Comparison of ENCODE assay signal across 11 cellular contexts in the genomic region with DNA sequence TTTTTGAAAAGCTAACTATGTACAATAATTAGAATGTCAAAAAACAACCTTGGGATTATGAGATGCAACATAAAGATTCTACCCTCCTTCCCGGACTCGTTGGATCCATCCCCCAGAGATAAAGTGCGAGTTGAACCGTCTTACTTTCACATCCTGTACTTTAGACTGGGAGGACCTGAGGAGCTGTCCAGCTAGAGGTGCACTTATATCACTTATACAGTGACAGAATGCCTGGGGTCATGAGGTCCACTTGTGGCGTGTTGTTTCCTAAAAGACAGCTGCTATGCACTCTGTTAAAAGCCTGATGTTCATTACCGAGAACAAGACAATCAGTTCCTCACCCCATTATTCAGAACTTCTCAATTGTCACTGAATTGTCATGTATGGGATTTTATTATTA. TPM values are rescaled to one million over a fixed set of nuclear protein-coding genes. Genes with fewer than 3 reads are reported as not detected.
DNase-seq lines count a peak whose midpoint lies in the region; ATAC-seq and TF ChIP-seq lines count a peak whose summit lies in the region.
"Had no signal": no experiment of that assay in that cellular context is flagged by ENCODE, and none has a peak within 500 bp of the region (broad histone marks: within the 10 kb centered on the region; RNA-seq: fewer than 3 reads in every experiment).

No MANE protein-coding gene starts in this region.

- CTCF ChIA-PET in activated CD4-positive, alpha-beta memory T cell treated with anti-CD3 and anti-CD28 coated beads for 36 hours (lab: Charles Lee), result interaction anchor here (0.6 to 6.0 kb wide), 8 partner anchors 15 to 534 kb away, joined by 3 to 208 read pairs (median 4); no protein-coding TSS in a partner anchor

- H3K9me3 Mint-ChIP-seq in activated CD4-positive, alpha-beta memory T cell treated with anti-CD3 and anti-CD28 coated beads for 36 hours, result no peaks in the 10 kb centered on the region

- no peak for TF ChIP-seq POLR2A in upper lobe of left lung (IDR thresholded peaks at IDR 0.05)

- H3K4me1 Mint-ChIP-seq in activated CD4-positive, alpha-beta memory T cell treated with anti-CD3 and anti-CD28 coated beads for 36 hours (ENCODE audit: low read depth), result peaks cover 33% of the 10 kb centered on the region

- peak overlapping the region; percentile 86 for H3K4me3 Mint-ChIP-seq in activated CD4-positive, alpha-beta memory T cell treated with anti-CD3 and anti-CD28 coated beads for 36 hours

- peaks cover 6% of the 10 kb centered on the region for H3K36me3 Mint-ChIP-seq in activated CD4-positive, alpha-beta memory T cell treated with anti-CD3 and anti-CD28 coated beads for 36 hours

- H3K36me3 ChIP-seq in lung (ENCODE audit: control insufficient read depth in 2 of 2, insufficient read depth in 2 of 2, low read length in 2 of 2) (peaks cover 0 to 4% of the 10 kb centered on the region in 2 donors), upper lobe of left lung (no peaks in the 10 kb centered on the region)

- H3K27ac ChIP-seq in right cardiac atrium (ENCODE audit: low read length) (peak overlapping the region; percentile 90), lung (ENCODE audit: low read depth in 1 of 2, low read length in 1 of 2) (no peak overlapping the region), upper lobe of left lung (peak overlapping the region in 3 of 4 donors; percentile 95 to 99 (median 99))

- POLR2A ChIA-PET in activated CD4-positive, alpha-beta memory T cell treated with anti-CD3 and anti-CD28 coated beads for 36 hours (lab: Charles Lee), result interaction anchor here (1.1 to 1.4 kb wide), 2 partner anchors 9 to 25 kb away, joined by 3 to 6 read pairs; partner anchors contain the start of gene PCNA

- intact Hi-C loops in right cardiac atrium (cut with DNase I), result loop anchor here in 2 of 4 donors (5.0 kb wide), 2 partner anchors 43 to 63 kb away; no protein-coding TSS in a partner anchor
- intact Hi-C loops in left ventricle myocardium superior (cut with micrococcal nuclease), result loop anchor here (5.0 kb wide), 1 partner anchor 63 kb away; no protein-coding TSS in a partner anchor
- intact Hi-C loops in activated CD4-positive, alpha-beta memory T cell treated with anti-CD3 and anti-CD28 coated beads for 36 hours (cut with micrococcal nuclease), result loop anchor here (5.0 to 10.0 kb wide), 3 partner anchors 317 to 716 kb away; no protein-coding TSS in a partner anchor

- peaks cover 4% of the 10 kb centered on the region for H3K4me1 ChIP-seq in right cardiac atrium (ENCODE audit: control insufficient read depth, insufficient read depth, low read length)
- H3K4me1 ChIP-seq in lung (ENCODE audit: control insufficient read depth in 2 of 2, insufficient read depth in 2 of 2, low read length in 2 of 2), result peaks cover 2 to 11% of the 10 kb centered on the region in 2 donors
- H3K4me1 ChIP-seq in upper lobe of left lung, result peaks cover 22 to 51% (median 40%) of the 10 kb centered on the region in 4 donors

- H3K9me3 ChIP-seq in right cardiac atrium (ENCODE audit: control insufficient read depth, low read length), result no peaks in the 10 kb centered on the region
- H3K9me3 ChIP-seq in lung (ENCODE audit: control insufficient read depth in 2 of 2, insufficient read depth in 1 of 2, low read length in 1 of 2), result no peaks in the 10 kb centered on the region
- no peaks in the 10 kb centered on the region for H3K9me3 ChIP-seq in upper lobe of left lung

- no peak overlapping the region for H3K4me3 ChIP-seq in right cardiac atrium (ENCODE audit: low read length)
- peak overlapping the region; percentile 4 for H3K4me3 ChIP-seq in lung
- no peak overlapping the region for H3K4me3 ChIP-seq in upper lobe of left lung

- no peaks in the 10 kb centered on the region for H3K27me3 Mint-ChIP-seq in activated CD4-positive, alpha-beta memory T cell treated with anti-CD3 and anti-CD28 coated beads for 36 hours

- TF ChIP-seq CTCF in lung (IDR thresholded peaks at IDR 0.05; ENCODE audit: control extremely low read depth, extremely low read depth) (no peak), upper lobe of left lung (IDR thresholded peaks at IDR 0.05) (no peak)

- peak overlapping the region; percentile 90 for H3K27ac Mint-ChIP-seq in activated CD4-positive, alpha-beta memory T cell treated with anti-CD3 and anti-CD28 coated beads for 36 hours

- DNase-seq in right cardiac atrium (no peak), left ventricle myocardium superior (no peak), lung (ENCODE audit: low spot score) (no peak), upper lobe of left lung (no peak)
- DNase-seq in activated CD4-positive, alpha-beta memory T cell treated with anti-CD3 and anti-CD28 coated beads for 36 hours, result no peak
- DNase-seq in stimulated activated CD4-positive, alpha-beta T cell treated with anti-CD3 and anti-CD28 coated beads, Interleukin-4, amount 100 ng/mL, for 4 hours, result no peak
- no peak for DNase-seq in stimulated activated CD4-positive, alpha-beta T cell treated with anti-CD3 and anti-CD28 coated beads, Interleukin-2, amount 100 ng/mL, for 24 hours
- DNase-seq: COR-L47, erythroblast, NCI-H82 had no signal

- no peaks in the 10 kb centered on the region for H3K27me3 ChIP-seq in right cardiac atrium (ENCODE audit: control insufficient read depth, insufficient read depth)
- H3K27me3 ChIP-seq in lung (ENCODE audit: control insufficient read depth, insufficient read depth), result no peaks in the 10 kb centered on the region
- no peaks in the 10 kb centered on the region for H3K27me3 ChIP-seq in upper lobe of left lung

- 36% methylated on average over 6 of the region's 6 CpGs for WGBS in right cardiac atrium
- 63 to 81% methylated on average over 6 of the region's 6 CpGs for WGBS in lung, 2 donors
- WGBS in upper lobe of left lung, 2 donors, result 56 to 68% methylated on average over 6 of the region's 6 CpGs

- TF ChIP-seq EP300 in upper lobe of left lung (IDR thresholded peaks at IDR 0.05), result no peak

- ATAC-seq in right cardiac atrium, result no peak
- ATAC-seq in left ventricle myocardium superior, result no peak
- no peak for ATAC-seq in lung (ENCODE audit: insufficient read depth, low FRiP score)
- no peak for ATAC-seq in upper lobe of left lung (ENCODE audit: low FRiP score in 2 of 2)
- no peak for ATAC-seq in GM21576 (IDR thresholded peaks at IDR 0.05; ENCODE audit: unreplicated experiment)

RNA-seq across cellular contexts. Expression of gene CDS2, which starts 2.1 kb away (rescaled TPM):
- total RNA-seq in right cardiac atrium (10 to 100 TPM; 79.4 to 98.6 (median 88.2) TPM), left ventricle myocardium superior (68.9 TPM), lung (10 to 100 TPM; 39.4 to 50.8 TPM), upper lobe of left lung (10 to 100 TPM; 26.2 to 64.0 (median 40.6) TPM)
- polyA plus RNA-seq in right cardiac atrium (29.1 TPM), lung (10 to 100 TPM; 15.7 to 34.6 TPM)
- 10 to 100 TPM; 46.5 to 47.4 TPM for total RNA-seq in activated CD4-positive, alpha-beta memory T cell treated with anti-CD3 and anti-CD28 coated beads for 36 hours

RNA-seq across cellular contexts. Expression of gene PCNA, which starts 9.1 kb away (rescaled TPM):
- total RNA-seq in right cardiac atrium (10 to 100 TPM; 19.4 to 36.8 (median 25.7) TPM), left ventricle myocardium superior (32.6 TPM), lung (10 to 100 TPM; 47.9 to 50.0 TPM), upper lobe of left lung (10 to 100 TPM; 15.5 to 55.9 (median 42.3) TPM)
- polyA plus RNA-seq in right cardiac atrium (41.4 TPM), lung (10 to 100 TPM; 67.3 to 74.1 TPM)
- total RNA-seq in activated CD4-positive, alpha-beta memory T cell treated with anti-CD3 and anti-CD28 coated beads for 36 hours, result 100 to 1,000 TPM; 554 to 560 TPM

RNA-seq across cellular contexts. Expression of gene TMEM230, which starts 16.0 kb away (rescaled TPM):
- total RNA-seq in right cardiac atrium (100 to 1,000 TPM in 3 of 4 donors, 10 to 100 TPM in 1; 98.7 to 116 (median 110) TPM), left ventricle myocardium superior (88.3 TPM), lung (10 to 100 TPM; 89.2 to 93.8 TPM), upper lobe of left lung (10 to 100 TPM; 24.5 to 88.1 (median 70.0) TPM)
- polyA plus RNA-seq in right cardiac atrium (178 TPM), lung (100 to 1,000 TPM in 1 of 2 donors, 10 to 100 TPM in 1; 88.3 to 160 TPM)
- total RNA-seq in activated CD4-positive, alpha-beta memory T cell treated with anti-CD3 and anti-CD28 coated beads for 36 hours, result 10 to 100 TPM; 75.5 to 77.1 TPM

Comparison
In these comparisons a context has a peak if more than half of its experiments do, and no peak if none do; other contexts are left out.
1. H3K27ac ChIP-seq: peak in right cardiac atrium (single experiment) and upper lobe of left lung (3 of 4); none in lung (0 of 2).
2. RNA of gene PCNA, which starts 9.1 kb away (total RNA-seq): 554 to 560 TPM in activated CD4-positive, alpha-beta memory T cell treated with anti-CD3 and anti-CD28 coated beads for 36 hours; 47.9 to 50.0 TPM in lung, 15.5 to 55.9 TPM in upper lobe of left lung, 32.6 TPM in left ventricle myocardium superior (single experiment) and 19.4 to 36.8 TPM in right cardiac atrium; every median in the first group is over 4 times any median in the second.